In the genomic region with DNA sequence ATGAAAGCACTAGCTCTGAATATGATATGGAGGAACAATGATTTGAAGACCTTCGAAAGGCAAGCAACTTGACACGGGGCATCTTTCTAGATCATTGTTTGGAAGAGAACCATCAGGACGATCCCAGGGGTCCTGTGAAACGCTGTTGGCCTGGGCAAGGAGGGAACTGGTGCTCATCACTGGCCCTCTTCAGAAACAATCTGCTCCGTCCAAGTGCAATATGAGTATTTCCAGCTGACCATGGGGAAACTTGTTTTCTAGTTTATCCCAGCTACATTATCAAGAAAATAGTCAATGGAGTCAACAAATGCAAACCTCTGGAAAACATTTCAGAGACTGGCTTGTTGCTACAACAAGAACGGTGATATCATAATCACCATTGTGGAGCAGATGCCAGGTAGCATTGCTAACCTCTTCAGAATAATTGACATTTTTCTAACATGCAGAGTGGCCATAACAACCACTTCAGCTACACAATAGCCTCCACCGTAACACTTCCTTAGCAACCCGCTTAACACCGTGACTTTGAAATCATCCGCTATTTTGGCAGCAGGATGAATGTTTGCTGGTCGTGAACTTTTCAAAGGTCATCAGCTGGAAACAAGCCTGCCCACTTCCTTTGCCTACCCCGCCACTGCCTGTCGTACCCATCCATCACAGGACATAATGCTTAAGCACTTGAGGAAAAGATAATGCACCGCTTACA, we compare ENCODE assay signal across 9 cellular contexts.
DNase-seq lines count a peak whose midpoint lies in the region; ATAC-seq, FAIRE-seq and TF ChIP-seq lines count a peak whose summit lies in the region.
"Had no signal": no experiment of that assay in that cellular context is flagged by ENCODE, and none has a peak within 500 bp of the region (broad histone marks: within the 10 kb centered on the region; RNA-seq: fewer than 3 reads in every experiment).

No MANE protein-coding gene starts in this region.

- dilution Hi-C loops in endothelial cell of umbilical vein (cut with MboI; ENCODE audit: extremely low pct_ligation_motif_present, low sequenced_read_pairs), result no loop called here

- TSS peak; percentile 90 for BruUV-seq in endothelial cell of umbilical vein (replicated peaks; lab: Mats Ljungman, UMichigan)

- H3K79me2 ChIP-seq in endothelial cell of umbilical vein (ENCODE audit: control insufficient read depth, insufficient read depth, low read length) (no peaks in the 10 kb centered on the region), neural cell (replicated peaks; ENCODE audit: insufficient read depth, low read length) (no peaks in the 10 kb centered on the region)

- H3F3A ChIP-seq in neural cell (ENCODE audit: insufficient read depth, low read length, poor library complexity, severe bottlenecking), result no peaks in the 10 kb centered on the region

- no peak for TF ChIP-seq EP300 in neural cell (conservative IDR thresholded peaks at IDR 0.05; ENCODE audit: poor library complexity, severe bottlenecking)

- H4K20me1 ChIP-seq in endothelial cell of umbilical vein (replicated peaks; ENCODE audit: control insufficient read depth, extremely low read depth, insufficient read depth, low read length) (no peaks in the 10 kb centered on the region), neural cell (ENCODE audit: insufficient read depth) (no peaks in the 10 kb centered on the region)

- H3K9me2 ChIP-seq in neural cell (ENCODE audit: insufficient read depth, low read length), result no peaks in the 10 kb centered on the region

- FAIRE-seq in endothelial cell of umbilical vein (lab: Jason Lieb, UNC), result peak; percentile 98

- intact Hi-C loops in endothelial cell of umbilical vein (cut with micrococcal nuclease), result loop anchor here (1.0 to 2.0 kb wide), 6 partner anchors 9 to 334 kb away; no protein-coding TSS in a partner anchor

- H3K4me2 ChIP-seq in endothelial cell of umbilical vein (ENCODE audit: insufficient read depth, low read length) (peak overlapping the region; percentile 60), neural cell (ENCODE audit: low read length) (no peak overlapping the region)

- ATAC-seq in GM21619 (IDR thresholded peaks at IDR 0.05; ENCODE audit: unreplicated experiment) (no peak), GM18505 (IDR thresholded peaks at IDR 0.05; ENCODE audit: unreplicated experiment) (no peak)

- DNase-seq in NCI-H748 (lab: John Stamatoyannopoulos, UW; ENCODE audit: unreplicated experiment), result peak; percentile 97
- DNase-seq in endothelial cell of umbilical vein (ENCODE audit: low read depth, low spot score), result peak; percentile 99
- DNase-seq in hypothalamus (lab: John Stamatoyannopoulos, UW), result no peak
- DNase-seq in H4 (ENCODE audit: low spot score), result no peak
- DNase-seq: cerebellar nuclear complex had no signal

- peak overlapping the region; percentile 15 for H2AFZ ChIP-seq in endothelial cell of umbilical vein (ENCODE audit: low read depth, low read length)
- no peak overlapping the region for H2AFZ ChIP-seq in neural cell (ENCODE audit: low read depth, low read length)

- H3K27ac ChIP-seq in HEK293 (ENCODE audit: extremely low read depth, low read depth, low read length), result no peak overlapping the region
- peak overlapping the region; percentile 92 for H3K27ac ChIP-seq in endothelial cell of umbilical vein (ENCODE audit: insufficient read depth, low read depth, low read length)
- H3K27ac ChIP-seq in neural cell (ENCODE audit: low read length), result no peak overlapping the region

- no peak for TF ChIP-seq CTCF in HEK293 (tag by site-specific recombination; IDR thresholded peaks at IDR 0.05)
- no peak for TF ChIP-seq CTCF in endothelial cell of umbilical vein (IDR thresholded peaks at IDR 0.05; ENCODE audit: extremely low read depth in 1 of 2, insufficient read depth in 1 of 2, low read depth in 1 of 2, low read length in 2 of 2)
- TF ChIP-seq CTCF in neural cell (IDR thresholded peaks at IDR 0.05; ENCODE audit: poor library complexity, severe bottlenecking), result no peak

- CTCF ChIA-PET in HEK293 (lab: Yijun Ruan, JAX), result no interaction called here
- CTCF ChIA-PET in endothelial cell of umbilical vein (lab: Charles Lee), result interaction anchor here (0.7 to 2.9 kb wide), 10 partner anchors 20 to 335 kb away, joined by 3 to 18 read pairs (median 4); no protein-coding TSS in a partner anchor

- H3K4me3 ChIP-seq in HEK293 (ENCODE audit: low read depth, low read length), result no peak overlapping the region
- peak overlapping the region in 1 of 3 experiments; percentile 5 for H3K4me3 ChIP-seq in endothelial cell of umbilical vein (replicated peaks in 1 of 3; ENCODE audit: insufficient read depth in 1 of 3, low read depth in 1 of 3, low read length in 3 of 3)
- no peak overlapping the region for H3K4me3 ChIP-seq in neural cell (ENCODE audit: low read length)

- POLR2A ChIA-PET in HEK293 (lab: Yijun Ruan, JAX) (no interaction called here), endothelial cell of umbilical vein (lab: Charles Lee) (no interaction called here)

- no peak for TF ChIP-seq RAD21 in neural cell (conservative IDR thresholded peaks at IDR 0.05)

- H3K9me3 ChIP-seq in HEK293 (ENCODE audit: control insufficient read depth, insufficient read depth, low read depth, low read length), result no peaks in the 10 kb centered on the region
- no peaks in the 10 kb centered on the region for H3K9me3 ChIP-seq in endothelial cell of umbilical vein (replicated peaks; ENCODE audit: control insufficient read depth, insufficient read depth, low read length)
- no peaks in the 10 kb centered on the region for H3K9me3 ChIP-seq in neural cell (ENCODE audit: low read length)

- no peaks in the 10 kb centered on the region for H3K9me1 ChIP-seq in endothelial cell of umbilical vein (replicated peaks; ENCODE audit: control insufficient read depth, extremely low read depth, insufficient read depth, low read length)

- no peak for TF ChIP-seq POLR2A in endothelial cell of umbilical vein (IDR thresholded peaks at IDR 0.05; ENCODE audit: low read depth, low read length)
- TF ChIP-seq POLR2A in GM18505 (IDR thresholded peaks at IDR 0.05; ENCODE audit: borderline replicate concordance, extremely low read depth, insufficient read depth, insufficient read length), result no peak

- H3K9ac ChIP-seq in endothelial cell of umbilical vein (replicated peaks; ENCODE audit: extremely low read depth, insufficient read depth, low read length), result peak overlapping the region; percentile 84
- H3K9ac ChIP-seq in neural cell (ENCODE audit: low read length), result no peak overlapping the region

- H3K27me3 ChIP-seq in endothelial cell of umbilical vein (ENCODE audit: control insufficient read depth in 2 of 2, insufficient read depth in 2 of 2, low read length in 2 of 2), result peaks cover 0 to 1% of the 10 kb centered on the region in 2 experiments
- no peaks in the 10 kb centered on the region for H3K27me3 ChIP-seq in neural cell (ENCODE audit: insufficient read depth, low read depth, low read length)

- no peaks in the 10 kb centered on the region for H3K4me1 ChIP-seq in HEK293 (ENCODE audit: control insufficient read depth, insufficient read depth, low read length)
- peaks cover 12% of the 10 kb centered on the region for H3K4me1 ChIP-seq in endothelial cell of umbilical vein (ENCODE audit: control insufficient read depth, extremely low read depth, insufficient read depth, low read length)

- H3K36me3 ChIP-seq in HEK293 (ENCODE audit: control insufficient read depth in 2 of 2, insufficient read depth in 1 of 2, low read length in 2 of 2) (no peaks in the 10 kb centered on the region), endothelial cell of umbilical vein (ENCODE audit: control insufficient read depth in 2 of 2, extremely low read depth in 1 of 2, insufficient read depth in 2 of 2, low read length in 2 of 2) (no peaks in the 10 kb centered on the region), neural cell (ENCODE audit: insufficient read depth, low read length) (no peaks in the 10 kb centered on the region)

TF ChIP-seq in HEK293, 187 proteins besides CTCF, POLR2A, EP300 and RAD21 (continues in another document):
- peak; percentile 17; the same call in 1 of the 2 replicates for TF ChIP-seq TCF7L2 (IDR thresholded peaks at IDR 0.05; ENCODE audit: borderline replicate concordance, low read depth, low read length)
- 0 out of 2 replicates have a peak, but pooled peaks have one; percentile 14 for TF ChIP-seq KLF16 (tag by site-specific recombination; IDR thresholded peaks at IDR 0.05)
- peak; percentile 59; the same call in 1 of the 2 replicates for TF ChIP-seq ZNF600 (tag by site-specific recombination; IDR thresholded peaks at IDR 0.05)
- TF ChIP-seq ZNF660 (tag by site-specific recombination; IDR thresholded peaks at IDR 0.05), result 0 out of 2 replicates have a peak, but pooled peaks have one; percentile 35

TF ChIP-seq in endothelial cell of umbilical vein, 7 proteins besides CTCF, POLR2A, EP300 and RAD21 (continues in another document):
- TF ChIP-seq MYC (IDR thresholded peaks at IDR 0.05; ENCODE audit: low read depth, low read length), result no peak
- TF ChIP-seq EZH2 (IDR thresholded peaks at IDR 0.05; ENCODE audit: borderline replicate concordance, low read depth, low read length, severe bottlenecking), result no peak
- peak; percentile 89 for TF ChIP-seq JUN (IDR thresholded peaks at IDR 0.05; ENCODE audit: borderline replicate concordance, insufficient read depth, insufficient read length, low read depth)
- TF ChIP-seq, protein P1, sequence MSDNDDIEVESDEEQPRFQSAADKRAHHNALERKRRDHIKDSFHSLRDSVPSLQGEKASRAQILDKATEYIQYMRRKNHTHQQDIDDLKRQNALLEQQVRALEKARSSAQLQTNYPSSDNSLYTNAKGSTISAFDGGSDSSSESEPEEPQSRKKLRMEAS (IDR thresholded peaks at IDR 0.05; ENCODE audit: insufficient read depth, insufficient read length), result no peak
- TF ChIP-seq GATA2 (IDR thresholded peaks at IDR 0.05; ENCODE audit: insufficient read depth, insufficient read length, low read depth, low read length), result peak; percentile 62
- TF ChIP-seq POLR2AphosphoS5 (IDR thresholded peaks at IDR 0.05; ENCODE audit: insufficient read depth, low read depth, low read length), result peak; percentile 49

TF ChIP-seq in neural cell, 6 proteins besides CTCF, POLR2A, EP300 and RAD21 (continues in another document):
- TF ChIP-seq POLR2AphosphoS5 (IDR thresholded peaks at IDR 0.05) (peak; percentile 37), EZH2 (IDR thresholded peaks at IDR 0.05; ENCODE audit: borderline replicate concordance, insufficient read depth, low read length, poor library complexity, severe bottlenecking) (no peak), TAF1 (IDR thresholded peaks at IDR 0.05; ENCODE audit: low read depth) (no peak)

Comparison
In these comparisons a context has a peak if more than half of its experiments do, and no peak if none do; other contexts are left out.
1. DNase-seq: peak in NCI-H748 (single experiment) and endothelial cell of umbilical vein (single experiment); none in hypothalamus (0 of 51) and H4 (single experiment).